In the genomic region with DNA sequence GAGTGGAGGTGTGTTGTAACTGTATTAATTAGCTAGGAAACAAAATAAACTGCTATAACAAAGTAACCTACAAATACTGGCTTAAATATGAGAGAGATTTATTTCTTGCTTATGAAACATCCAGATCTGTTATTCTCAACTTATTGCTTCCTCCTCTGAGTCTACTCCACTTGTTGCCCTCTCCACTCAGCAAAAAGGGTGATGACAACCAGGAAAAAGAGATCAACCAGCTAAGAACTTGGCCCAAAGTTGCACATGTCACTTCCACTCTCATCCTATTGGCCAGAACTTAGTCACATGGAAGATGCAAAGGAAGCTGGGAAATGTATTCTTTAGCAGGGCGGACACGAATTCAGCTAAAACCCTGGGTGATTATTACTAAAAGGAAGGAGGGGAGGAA, we compare ENCODE assay signal across 10 cellular contexts. TPM values are rescaled to one million over a fixed set of nuclear protein-coding genes. Genes with fewer than 3 reads are reported as not detected.
DNase-seq lines count a peak whose midpoint lies in the region; ATAC-seq and FAIRE-seq lines count a peak whose summit lies in the region.
"Had no signal": no experiment of that assay in that cellular context is flagged by ENCODE, and none has a peak within 500 bp of the region (broad histone marks: within the 10 kb centered on the region; RNA-seq: fewer than 3 reads in every experiment).

No MANE protein-coding gene starts in this region.

- ATAC-seq in HG03159 (IDR thresholded peaks at IDR 0.05; ENCODE audit: unreplicated experiment), result no peak
- ATAC-seq: stimulated activated naive CD8-positive, alpha-beta T cell treated with anti-CD3 and anti-CD28 coated beads, Interleukin-15, amount 100 ng/mL, for 72 hours had no signal

- no peak for FAIRE-seq in small intestine (lab: Jason Lieb, UNC)

- no peaks in the 10 kb centered on the region for H3K27me3 ChIP-seq in small intestine (ENCODE audit: control insufficient read depth in 2 of 2, insufficient read depth in 2 of 2, low read length in 2 of 2)

- no peaks in the 10 kb centered on the region for H3K4me1 ChIP-seq in small intestine (ENCODE audit: control insufficient read depth in 2 of 2, insufficient read depth in 1 of 2, low read depth in 1 of 2, low read length in 1 of 2)

- H3K27ac ChIP-seq in small intestine (ENCODE audit: low read depth in 1 of 2, low read length in 1 of 2), result no peak overlapping the region
- H3K27ac ChIP-seq: PC-9 had no signal

- DNase-seq in SIG-M5 treated with dmso at 0.1 percent for 504 hours (lab: John Stamatoyannopoulos, UW; ENCODE audit: unreplicated experiment) (peak; percentile 76), SIG-M5 (lab: John Stamatoyannopoulos, UW) (no peak), RPMI8226 (peak; percentile 55), fibroblast of the conjunctiva (ENCODE audit: low read depth) (peak; percentile 26), small intestine (peak; percentile 23), HPDE6-E6E7 (ENCODE audit: extremely low spot score) (no peak)
- no peak for DNase-seq in activated naive CD4-positive, alpha-beta T cell treated with Interleukin-2 at 50 U/mL for 16 hours
- DNase-seq: stimulated activated naive CD8-positive, alpha-beta T cell treated with anti-CD3 and anti-CD28 coated beads, Interleukin-15, amount 100 ng/mL, for 72 hours had no signal

- H3K36me3 ChIP-seq in small intestine (ENCODE audit: control insufficient read depth in 2 of 2, insufficient read depth in 2 of 2, low read length in 2 of 2), result no peaks in the 10 kb centered on the region

- WGBS in small intestine, 3 donors, result 51 to 75% (median 72%) methylated on average over 2 of the region's 2 CpGs

- H3K4me3 ChIP-seq in small intestine (ENCODE audit: low read depth in 1 of 2, low read length in 2 of 2), result no peak overlapping the region
- H3K4me3 ChIP-seq: PC-9 had no signal

- H3K9me3 ChIP-seq in small intestine (ENCODE audit: control insufficient read depth, low read depth), result no peaks in the 10 kb centered on the region

RNA-seq across cellular contexts. Expression of a gene that starts 5.2 kb away (rescaled TPM):
- 10 to 100 TPM in 1 of 3 donors, 1 to 10 TPM in 2; 9.4 to 10.8 (median 9.6) TPM for polyA plus RNA-seq in small intestine

RNA-seq across cellular contexts. Expression of a gene that starts 15.0 kb away (rescaled TPM):
- 1 to 10 TPM in 2 of 3 donors, under 1 TPM in 1; 0.27 to 3.7 (median 1.3) TPM for polyA plus RNA-seq in small intestine

RNA-seq across cellular contexts. Expression of a gene that starts 43.2 kb away (rescaled TPM):
- polyA plus RNA-seq in small intestine, result under 1 TPM in 2 of 3 donors, not detected in 1; 0.39 to 0.54 TPM

Comparison
In these comparisons a context has a peak if more than half of its experiments do, and no peak if none do; other contexts are left out.
1. DNase-seq: peak in SIG-M5 treated with dmso at 0.1 percent for 504 hours (single experiment), RPMI8226 (single experiment), fibroblast of the conjunctiva (single experiment) and small intestine (single experiment); none in SIG-M5 (single experiment), HPDE6-E6E7 (single experiment) and activated naive CD4-positive, alpha-beta T cell treated with Interleukin-2 at 50 U/mL for 16 hours (single experiment).